1 cellular context compared by ENCODE assay signal in the genomic region with DNA sequence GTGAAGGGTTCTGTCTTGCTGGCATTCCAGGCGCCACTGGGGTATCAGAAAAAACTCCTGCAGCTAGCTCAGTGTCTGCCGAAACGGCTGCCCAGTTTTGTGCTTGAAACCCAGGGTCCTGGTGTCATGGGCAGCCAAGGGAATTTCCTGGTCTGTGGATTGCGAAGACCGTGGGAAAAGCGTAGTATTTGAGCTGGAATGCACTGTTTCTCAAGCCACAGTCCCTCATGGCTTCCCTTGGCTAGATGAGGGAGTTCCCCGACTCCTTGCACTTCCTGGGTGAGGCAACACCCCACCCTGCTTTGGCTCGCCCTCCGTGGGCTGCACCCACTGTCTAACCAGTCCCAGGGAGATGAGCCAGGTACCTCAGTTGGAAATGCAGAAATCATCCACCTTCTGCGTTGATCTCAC.
TF ChIP-seq lines count a peak whose summit lies in the region.

No MANE protein-coding gene starts in this region.

TF ChIP-seq in SK-N-SH treated with all-trans-retinoic acid at 6 μM for 48 hours, 23 proteins besides CTCF, POLR2A, EP300 and RAD21 (continued from another document):
- TF ChIP-seq, protein P1, sequence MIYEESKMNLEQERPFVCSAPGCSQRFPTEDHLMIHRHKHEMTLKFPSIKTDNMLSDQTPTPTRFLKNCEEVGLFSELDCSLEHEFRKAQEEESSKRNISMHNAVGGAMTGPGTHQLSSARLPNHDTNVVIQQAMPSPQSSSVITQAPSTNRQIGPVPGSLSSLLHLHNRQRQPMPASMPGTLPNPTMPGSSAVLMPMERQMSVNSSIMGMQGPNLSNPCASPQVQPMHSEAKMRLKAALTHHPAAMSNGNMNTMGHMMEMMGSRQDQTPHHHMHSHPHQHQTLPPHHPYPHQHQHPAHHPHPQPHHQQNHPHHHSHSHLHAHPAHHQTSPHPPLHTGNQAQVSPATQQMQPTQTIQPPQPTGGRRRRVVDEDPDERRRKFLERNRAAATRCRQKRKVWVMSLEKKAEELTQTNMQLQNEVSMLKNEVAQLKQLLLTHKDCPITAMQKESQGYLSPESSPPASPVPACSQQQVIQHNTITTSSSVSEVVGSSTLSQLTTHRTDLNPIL (CRISPR knock-in tag; IDR thresholded peaks at IDR 0.05; ENCODE audit: low read depth) = no peak
- TF ChIP-seq RARB (CRISPR knock-in tag; IDR thresholded peaks at IDR 0.05) (no peak), TOX (CRISPR knock-in tag; IDR thresholded peaks at IDR 0.05; ENCODE audit: borderline replicate concordance) (no peak)
